2 cellular contexts compared by ENCODE assay signal in the genomic region with DNA sequence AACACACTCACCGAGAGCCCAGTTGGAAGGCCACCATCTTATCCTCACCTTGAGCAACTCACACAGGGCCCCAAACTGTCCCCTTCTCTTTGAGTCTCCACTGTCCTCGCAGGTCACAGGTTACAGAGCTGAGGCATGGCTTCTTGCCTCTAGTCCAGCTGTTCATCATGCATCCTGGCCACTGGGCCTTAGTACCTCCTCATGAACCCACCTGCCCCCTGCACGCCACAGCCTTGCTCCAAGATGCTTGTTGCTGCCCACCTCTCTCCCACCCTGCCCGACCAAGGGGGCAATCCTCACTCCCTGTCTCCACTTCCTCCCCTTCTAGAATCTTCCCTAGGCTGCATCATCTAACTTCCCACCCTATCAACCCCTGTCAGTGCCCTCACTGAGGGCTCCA.
TF ChIP-seq lines count a peak whose summit lies in the region.

No MANE protein-coding gene starts in this region.

TF ChIP-seq in liver, 16 proteins besides CTCF, POLR2A, EP300 and RAD21:
- TF ChIP-seq FOXA2 (IDR thresholded peaks at IDR 0.05) (no peak), FOXA1 (IDR thresholded peaks at IDR 0.05) (no peak), NR2F2 (IDR thresholded peaks at IDR 0.05) (no peak), EGR1 (IDR thresholded peaks at IDR 0.05; ENCODE audit: low read depth in 2 of 2) (no peak), YY1 (IDR thresholded peaks at IDR 0.05) (no peak), HNF4A (conservative IDR thresholded peaks at IDR 0.05) (no peak), TAF1 (conservative IDR thresholded peaks at IDR 0.05) (no peak), HNF4G (IDR thresholded peaks at IDR 0.05) (no peak), GABPA (IDR thresholded peaks at IDR 0.05 in 1 of 2, conservative IDR thresholded peaks at IDR 0.05 in 1 of 2) (no peak), SP1 (IDR thresholded peaks at IDR 0.05) (no peak), RXRA (IDR thresholded peaks at IDR 0.05) (no peak), JUND (IDR thresholded peaks at IDR 0.05) (no peak)
- TF ChIP-seq, protein P1, sequence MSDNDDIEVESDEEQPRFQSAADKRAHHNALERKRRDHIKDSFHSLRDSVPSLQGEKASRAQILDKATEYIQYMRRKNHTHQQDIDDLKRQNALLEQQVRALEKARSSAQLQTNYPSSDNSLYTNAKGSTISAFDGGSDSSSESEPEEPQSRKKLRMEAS (IDR thresholded peaks at IDR 0.05) = no peak
- TF ChIP-seq, protein P2, sequence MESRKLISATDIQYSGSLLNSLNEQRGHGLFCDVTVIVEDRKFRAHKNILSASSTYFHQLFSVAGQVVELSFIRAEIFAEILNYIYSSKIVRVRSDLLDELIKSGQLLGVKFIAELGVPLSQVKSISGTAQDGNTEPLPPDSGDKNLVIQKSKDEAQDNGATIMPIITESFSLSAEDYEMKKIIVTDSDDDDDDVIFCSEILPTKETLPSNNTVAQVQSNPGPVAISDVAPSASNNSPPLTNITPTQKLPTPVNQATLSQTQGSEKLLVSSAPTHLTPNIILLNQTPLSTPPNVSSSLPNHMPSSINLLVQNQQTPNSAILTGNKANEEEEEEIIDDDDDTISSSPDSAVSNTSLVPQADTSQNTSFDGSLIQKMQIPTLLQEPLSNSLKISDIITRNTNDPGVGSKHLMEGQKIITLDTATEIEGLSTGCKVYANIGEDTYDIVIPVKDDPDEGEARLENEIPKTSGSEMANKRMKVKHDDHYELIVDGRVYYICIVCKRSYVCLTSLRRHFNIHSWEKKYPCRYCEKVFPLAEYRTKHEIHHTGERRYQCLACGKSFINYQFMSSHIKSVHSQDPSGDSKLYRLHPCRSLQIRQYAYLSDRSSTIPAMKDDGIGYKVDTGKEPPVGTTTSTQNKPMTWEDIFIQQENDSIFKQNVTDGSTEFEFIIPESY (IDR thresholded peaks at IDR 0.05) = no peak
- TF ChIP-seq, protein P3, sequence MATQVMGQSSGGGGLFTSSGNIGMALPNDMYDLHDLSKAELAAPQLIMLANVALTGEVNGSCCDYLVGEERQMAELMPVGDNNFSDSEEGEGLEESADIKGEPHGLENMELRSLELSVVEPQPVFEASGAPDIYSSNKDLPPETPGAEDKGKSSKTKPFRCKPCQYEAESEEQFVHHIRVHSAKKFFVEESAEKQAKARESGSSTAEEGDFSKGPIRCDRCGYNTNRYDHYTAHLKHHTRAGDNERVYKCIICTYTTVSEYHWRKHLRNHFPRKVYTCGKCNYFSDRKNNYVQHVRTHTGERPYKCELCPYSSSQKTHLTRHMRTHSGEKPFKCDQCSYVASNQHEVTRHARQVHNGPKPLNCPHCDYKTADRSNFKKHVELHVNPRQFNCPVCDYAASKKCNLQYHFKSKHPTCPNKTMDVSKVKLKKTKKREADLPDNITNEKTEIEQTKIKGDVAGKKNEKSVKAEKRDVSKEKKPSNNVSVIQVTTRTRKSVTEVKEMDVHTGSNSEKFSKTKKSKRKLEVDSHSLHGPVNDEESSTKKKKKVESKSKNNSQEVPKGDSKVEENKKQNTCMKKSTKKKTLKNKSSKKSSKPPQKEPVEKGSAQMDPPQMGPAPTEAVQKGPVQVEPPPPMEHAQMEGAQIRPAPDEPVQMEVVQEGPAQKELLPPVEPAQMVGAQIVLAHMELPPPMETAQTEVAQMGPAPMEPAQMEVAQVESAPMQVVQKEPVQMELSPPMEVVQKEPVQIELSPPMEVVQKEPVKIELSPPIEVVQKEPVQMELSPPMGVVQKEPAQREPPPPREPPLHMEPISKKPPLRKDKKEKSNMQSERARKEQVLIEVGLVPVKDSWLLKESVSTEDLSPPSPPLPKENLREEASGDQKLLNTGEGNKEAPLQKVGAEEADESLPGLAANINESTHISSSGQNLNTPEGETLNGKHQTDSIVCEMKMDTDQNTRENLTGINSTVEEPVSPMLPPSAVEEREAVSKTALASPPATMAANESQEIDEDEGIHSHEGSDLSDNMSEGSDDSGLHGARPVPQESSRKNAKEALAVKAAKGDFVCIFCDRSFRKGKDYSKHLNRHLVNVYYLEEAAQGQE (IDR thresholded peaks at IDR 0.05) = no peak
- TF ChIP-seq, protein P4, sequence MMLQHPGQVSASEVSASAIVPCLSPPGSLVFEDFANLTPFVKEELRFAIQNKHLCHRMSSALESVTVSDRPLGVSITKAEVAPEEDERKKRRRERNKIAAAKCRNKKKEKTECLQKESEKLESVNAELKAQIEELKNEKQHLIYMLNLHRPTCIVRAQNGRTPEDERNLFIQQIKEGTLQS (IDR thresholded peaks at IDR 0.05) = no peak

TF ChIP-seq in HepG2, 621 proteins besides CTCF, POLR2A, EP300 and RAD21:
- TF ChIP-seq, protein P5, sequence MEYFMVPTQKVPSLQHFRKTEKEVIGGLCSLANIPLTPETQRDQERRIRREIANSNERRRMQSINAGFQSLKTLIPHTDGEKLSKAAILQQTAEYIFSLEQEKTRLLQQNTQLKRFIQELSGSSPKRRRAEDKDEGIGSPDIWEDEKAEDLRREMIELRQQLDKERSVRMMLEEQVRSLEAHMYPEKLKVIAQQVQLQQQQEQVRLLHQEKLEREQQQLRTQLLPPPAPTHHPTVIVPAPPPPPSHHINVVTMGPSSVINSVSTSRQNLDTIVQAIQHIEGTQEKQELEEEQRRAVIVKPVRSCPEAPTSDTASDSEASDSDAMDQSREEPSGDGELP (IDR thresholded peaks at IDR 0.05; ENCODE audit: borderline replicate concordance, low read depth) = no peak
- TF ChIP-seq SIX4 (CRISPR knock-in tag; IDR thresholded peaks at IDR 0.05) (no peak), ETV5 (CRISPR knock-in tag; IDR thresholded peaks at IDR 0.05; ENCODE audit: borderline replicate concordance) (no peak), TP53 (CRISPR knock-in tag; conservative IDR thresholded peaks at IDR 0.05) (no peak), ZNF577 (CRISPR knock-in tag; IDR thresholded peaks at IDR 0.05; ENCODE audit: borderline replicate concordance, low read depth) (no peak), BCL6 (CRISPR knock-in tag; IDR thresholded peaks at IDR 0.05) (no peak), GATAD1 (CRISPR knock-in tag; IDR thresholded peaks at IDR 0.05) (no peak), SATB2 (CRISPR knock-in tag; IDR thresholded peaks at IDR 0.05) (no peak), RBM22 (optimal IDR thresholded peaks at IDR 0.05; ENCODE audit: low read length) (no peak), MTF1 (CRISPR knock-in tag; IDR thresholded peaks at IDR 0.05) (no peak), KAT8 (CRISPR knock-in tag; IDR thresholded peaks at IDR 0.05) (no peak), THAP11 (CRISPR knock-in tag; IDR thresholded peaks at IDR 0.05) (no peak), EZH2 (conservative IDR thresholded peaks at IDR 0.05; ENCODE audit: low read depth, low read length) (no peak), ARHGAP35 (CRISPR knock-in tag; IDR thresholded peaks at IDR 0.05; ENCODE audit: borderline replicate concordance) (no peak)
- TF ChIP-seq, protein P6, sequence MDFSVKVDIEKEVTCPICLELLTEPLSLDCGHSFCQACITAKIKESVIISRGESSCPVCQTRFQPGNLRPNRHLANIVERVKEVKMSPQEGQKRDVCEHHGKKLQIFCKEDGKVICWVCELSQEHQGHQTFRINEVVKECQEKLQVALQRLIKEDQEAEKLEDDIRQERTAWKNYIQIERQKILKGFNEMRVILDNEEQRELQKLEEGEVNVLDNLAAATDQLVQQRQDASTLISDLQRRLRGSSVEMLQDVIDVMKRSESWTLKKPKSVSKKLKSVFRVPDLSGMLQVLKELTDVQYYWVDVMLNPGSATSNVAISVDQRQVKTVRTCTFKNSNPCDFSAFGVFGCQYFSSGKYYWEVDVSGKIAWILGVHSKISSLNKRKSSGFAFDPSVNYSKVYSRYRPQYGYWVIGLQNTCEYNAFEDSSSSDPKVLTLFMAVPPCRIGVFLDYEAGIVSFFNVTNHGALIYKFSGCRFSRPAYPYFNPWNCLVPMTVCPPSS (IDR thresholded peaks at IDR 0.05) = no peak
- TF ChIP-seq, protein P7, sequence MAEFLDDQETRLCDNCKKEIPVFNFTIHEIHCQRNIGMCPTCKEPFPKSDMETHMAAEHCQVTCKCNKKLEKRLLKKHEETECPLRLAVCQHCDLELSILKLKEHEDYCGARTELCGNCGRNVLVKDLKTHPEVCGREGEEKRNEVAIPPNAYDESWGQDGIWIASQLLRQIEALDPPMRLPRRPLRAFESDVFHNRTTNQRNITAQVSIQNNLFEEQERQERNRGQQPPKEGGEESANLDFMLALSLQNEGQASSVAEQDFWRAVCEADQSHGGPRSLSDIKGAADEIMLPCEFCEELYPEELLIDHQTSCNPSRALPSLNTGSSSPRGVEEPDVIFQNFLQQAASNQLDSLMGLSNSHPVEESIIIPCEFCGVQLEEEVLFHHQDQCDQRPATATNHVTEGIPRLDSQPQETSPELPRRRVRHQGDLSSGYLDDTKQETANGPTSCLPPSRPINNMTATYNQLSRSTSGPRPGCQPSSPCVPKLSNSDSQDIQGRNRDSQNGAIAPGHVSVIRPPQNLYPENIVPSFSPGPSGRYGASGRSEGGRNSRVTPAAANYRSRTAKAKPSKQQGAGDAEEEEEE (CRISPR knock-in tag; IDR thresholded peaks at IDR 0.05; ENCODE audit: borderline replicate concordance) = no peak
- TF ChIP-seq, protein P8, sequence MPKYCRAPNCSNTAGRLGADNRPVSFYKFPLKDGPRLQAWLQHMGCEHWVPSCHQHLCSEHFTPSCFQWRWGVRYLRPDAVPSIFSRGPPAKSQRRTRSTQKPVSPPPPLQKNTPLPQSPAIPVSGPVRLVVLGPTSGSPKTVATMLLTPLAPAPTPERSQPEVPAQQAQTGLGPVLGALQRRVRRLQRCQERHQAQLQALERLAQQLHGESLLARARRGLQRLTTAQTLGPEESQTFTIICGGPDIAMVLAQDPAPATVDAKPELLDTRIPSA (CRISPR knock-in tag; IDR thresholded peaks at IDR 0.05; ENCODE audit: borderline replicate concordance) = no peak
- TF ChIP-seq, protein P9, sequence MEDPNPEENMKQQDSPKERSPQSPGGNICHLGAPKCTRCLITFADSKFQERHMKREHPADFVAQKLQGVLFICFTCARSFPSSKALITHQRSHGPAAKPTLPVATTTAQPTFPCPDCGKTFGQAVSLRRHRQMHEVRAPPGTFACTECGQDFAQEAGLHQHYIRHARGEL (CRISPR knock-in tag; IDR thresholded peaks at IDR 0.05) = no peak
